Comparison of ENCODE assay signal across 8 cellular contexts in the genomic region with DNA sequence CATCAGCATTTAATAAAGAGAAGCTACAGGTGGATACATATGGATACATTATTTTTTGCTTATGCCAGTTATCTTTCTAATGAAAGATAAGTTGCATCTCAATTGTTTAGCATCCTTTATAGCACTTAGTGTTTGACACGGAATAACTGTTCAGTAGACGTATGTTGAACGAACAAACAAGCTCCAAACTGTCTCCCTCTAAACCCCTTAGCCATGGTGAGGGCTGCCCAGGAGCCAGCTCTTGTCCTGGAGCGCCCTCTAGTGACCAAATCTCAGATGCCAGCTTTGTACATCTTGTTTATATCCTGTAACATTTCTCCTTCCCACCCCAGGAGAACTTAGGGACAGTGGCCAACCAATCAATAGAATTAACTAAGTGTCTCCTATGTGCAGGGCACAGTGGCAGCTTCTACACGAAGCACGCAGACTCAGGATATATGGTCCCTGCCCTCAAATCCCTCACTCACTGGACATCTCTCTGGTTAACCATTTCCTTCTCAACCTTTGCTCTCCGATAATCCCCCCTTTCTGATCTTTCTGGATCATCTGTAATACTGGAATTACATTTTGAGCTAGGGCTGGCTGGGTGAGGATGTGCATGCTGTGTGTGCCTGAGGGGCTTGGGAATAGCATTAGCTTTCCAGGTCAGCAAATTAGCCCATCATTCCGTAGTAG. TPM values are rescaled to one million over a fixed set of nuclear protein-coding genes. Genes with fewer than 3 reads are reported as not detected.
A peak's percentile ranks its signal among the peaks of the same experiment; 100 is the strongest.
DNase-seq lines count a peak whose midpoint lies in the region; ATAC-seq and TF ChIP-seq lines count a peak whose summit lies in the region.

No MANE protein-coding gene starts in this region.

- no peak overlapping the region for H3K27ac ChIP-seq in testis

- no peaks in the 10 kb centered on the region for H3K27me3 Mint-ChIP-seq in activated T-cell treated with anti-CD3 and anti-CD28 coated beads, Interleukin-2, amount 50 U/mL, for 72 hours (ENCODE audit: low read depth)

- peak; percentile 18 for DNase-seq in GM12864 (ENCODE audit: low read depth)
- peak; percentile 58 for DNase-seq in MG63
- peak; percentile 72 for DNase-seq in RPMI8226
- DNase-seq in activated T-cell treated with anti-CD3 and anti-CD28 coated beads, Interleukin-2, amount 50 U/mL, for 72 hours = peak; percentile 81 to 83
- peak; percentile 63 for DNase-seq in fibroblast of the conjunctiva (ENCODE audit: low read depth)
- DNase-seq in omental fat pad (ENCODE audit: low spot score) = peak; percentile 94
- DNase-seq in testis = peak; percentile 95

- H3K27ac Mint-ChIP-seq in activated T-cell treated with anti-CD3 and anti-CD28 coated beads, Interleukin-2, amount 50 U/mL, for 72 hours = no peak overlapping the region

- TF ChIP-seq POLR2A in testis (IDR thresholded peaks at IDR 0.05) = no peak

- H3K27me3 ChIP-seq in MG63 (peaks cover 5% of the 10 kb centered on the region; the same call in 1 of the 2 replicates), testis (no peaks in the 10 kb centered on the region)

- H3K36me3 Mint-ChIP-seq in activated T-cell treated with anti-CD3 and anti-CD28 coated beads, Interleukin-2, amount 50 U/mL, for 72 hours (ENCODE audit: insufficient read depth in 2 of 2) = no peaks in the 10 kb centered on the region

- TF ChIP-seq CTCF in GM12864 (IDR thresholded peaks at IDR 0.05; ENCODE audit: low read depth, low read length, missing control alignments) (peak; percentile 87), omental fat pad (IDR thresholded peaks at IDR 0.05) (peak in 1 of 3 donors; percentile 61), testis (IDR thresholded peaks at IDR 0.05) (peak; percentile 79 to 93 (median 84))

- peaks cover 22% of the 10 kb centered on the region for H3K4me1 ChIP-seq in testis

- H3K4me3 ChIP-seq in GM12864 (ENCODE audit: low read depth, low read length) = no peak overlapping the region
- H3K4me3 ChIP-seq in MG63 = no peak overlapping the region
- no peak overlapping the region for H3K4me3 ChIP-seq in testis

- no peaks in the 10 kb centered on the region for H3K4me1 Mint-ChIP-seq in activated T-cell treated with anti-CD3 and anti-CD28 coated beads, Interleukin-2, amount 50 U/mL, for 72 hours (ENCODE audit: low read depth)

- no peaks in the 10 kb centered on the region for H3K9me3 Mint-ChIP-seq in activated T-cell treated with anti-CD3 and anti-CD28 coated beads, Interleukin-2, amount 50 U/mL, for 72 hours

- no peaks in the 10 kb centered on the region for H3K9me3 ChIP-seq in MG63
- no peaks in the 10 kb centered on the region for H3K9me3 ChIP-seq in testis

- intact Hi-C loops in testis (cut with DNase I; ENCODE audit: low total_unique reads) = loop anchor here (10.0 kb wide), 1 partner anchor 291 kb away; no protein-coding TSS in a partner anchor

- ATAC-seq in activated T-cell treated with anti-CD3 and anti-CD28 coated beads, Interleukin-2, amount 50 U/mL, for 72 hours (replicated peaks in 1 of 2) = peak; percentile 88 to 89
- ATAC-seq in omental fat pad (ENCODE audit: low FRiP score) (peak; percentile 77), HG03469 (IDR thresholded peaks at IDR 0.05; ENCODE audit: unreplicated experiment) (no peak)

- H3K36me3 ChIP-seq in MG63 = no peaks in the 10 kb centered on the region
- H3K36me3 ChIP-seq in testis (ENCODE audit: low read depth, missing control alignments) = no peaks in the 10 kb centered on the region

- no peak overlapping the region for H3K4me3 Mint-ChIP-seq in activated T-cell treated with anti-CD3 and anti-CD28 coated beads, Interleukin-2, amount 50 U/mL, for 72 hours

- 31 to 34% methylated on average over 8 of the region's 8 CpGs for WGBS in testis, 2 donors

RNA-seq across cellular contexts. Expression of a gene that starts 22.9 kb away (rescaled TPM):
- total RNA-seq in MG63 (2014; rRNA removed; shearing (Covaris generic); ENCODE audit: low replicate concordance) = not detected in 2 replicates
- total RNA-seq in activated T-cell treated with anti-CD3 and anti-CD28 coated beads, Interleukin-2, amount 50 U/mL, for 72 hours = not detected
- total RNA-seq in omental fat pad = not detected
- total RNA-seq in testis = under 1 TPM in 1 of 2 donors, not detected in 1; 0.50 TPM
- 0.21 TPM for polyA plus RNA-seq in testis (ENCODE audit: insufficient read depth, low read depth, low replicate concordance)

RNA-seq across cellular contexts. Expression of a gene that starts 45.1 kb away (rescaled TPM):
- not detected in 2 replicates for total RNA-seq in MG63 (2014; rRNA removed; shearing (Covaris generic); ENCODE audit: low replicate concordance)
- total RNA-seq in activated T-cell treated with anti-CD3 and anti-CD28 coated beads, Interleukin-2, amount 50 U/mL, for 72 hours = under 1 TPM in 1 of 2 donors, not detected in 1; 0.17 TPM
- total RNA-seq in omental fat pad = 10 to 100 TPM in 1 of 4 donors, 1 to 10 TPM in 2, under 1 TPM in 1; 0.50 to 74.1 (median 2.6) TPM
- total RNA-seq in testis = 10 to 100 TPM; 50.4 to 70.6 TPM
- polyA plus RNA-seq in testis (ENCODE audit: insufficient read depth, low read depth, low replicate concordance) = 85.5 TPM

Comparison
In these comparisons a context has a peak if more than half of its experiments do, and no peak if none do; other contexts are left out.
1. DNase-seq: peak in every context shown above with its lines; median percentile 95 in testis; 94 in omental fat pad; 82 in activated T-cell treated with anti-CD3 and anti-CD28 coated beads, Interleukin-2, amount 50 U/mL, for 72 hours; 72 in RPMI8226; 63 in fibroblast of the conjunctiva; 58 in MG63; 18 in GM12864.